10 cellular contexts compared by ENCODE assay signal in genomic region chr1:241532864-241533263, GRCh38. TPM values are rescaled to one million over a fixed set of nuclear protein-coding genes. Genes with fewer than 3 reads are reported as not detected.
DNase-seq lines count a peak whose midpoint lies in the region; ATAC-seq and TF ChIP-seq lines count a peak whose summit lies in the region.
"Had no signal": no experiment of that assay in that cellular context is flagged by ENCODE, and none has a peak within 500 bp of the region (broad histone marks: within the 10 kb centered on the region; RNA-seq: fewer than 3 reads in every experiment).

No MANE protein-coding gene starts in this region.

- no peak for TF ChIP-seq CTCF in GM10248 (IDR thresholded peaks at IDR 0.05; ENCODE audit: control extremely low read depth, extremely low read depth, low read depth, missing control alignments)

- ATAC-seq in GM19438 (IDR thresholded peaks at IDR 0.05; ENCODE audit: low read depth, unreplicated experiment) (peak; percentile 47), HG03103 (IDR thresholded peaks at IDR 0.05; ENCODE audit: low read depth, unreplicated experiment) (peak; percentile 60), esophagus mucosa (peak; percentile 56)

- CTCF ChIA-PET in GM10248 (lab: Yijun Ruan, JAX): interaction anchor here (0.6 to 1.5 kb wide), 7 partner anchors 10 to 314 kb away, joined by 3 to 6 read pairs (median 3); no protein-coding TSS in a partner anchor

- POLR2A ChIA-PET in GM10248 (lab: Yijun Ruan, JAX): interaction anchor here (0.5 kb wide), 1 partner anchor 292 kb away, joined by 5 read pairs; no protein-coding TSS in a partner anchor

- DNase-seq in GM10248 (ENCODE audit: extremely low spot score): peak; percentile 21
- DNase-seq in DMS114 treated with DMSO at 0.1 percent for 48 hours (lab: John Stamatoyannopoulos, UW; ENCODE audit: unreplicated experiment): no peak
- no peak for DNase-seq in activated effector memory CD4-positive, alpha-beta T cell treated with anti-CD3 and anti-CD28 coated beads, Interleukin-2, amount 50 U/mL, for 16 hours
- DNase-seq in midbrain (lab: John Stamatoyannopoulos, UW): no peak
- DNase-seq in NCI-H1048 (lab: John Stamatoyannopoulos, UW): no peak
- DNase-seq: NCI-H187, substantia nigra had no signal

RNA-seq across cellular contexts. Expression of gene KMO, which starts 0.7 kb away (rescaled TPM):
- total RNA-seq in esophagus mucosa: 0.12 TPM

RNA-seq across cellular contexts. Expression of gene FH, which starts 13.3 kb away (rescaled TPM):
- total RNA-seq in esophagus mucosa: 54.8 TPM
